In the genomic region with DNA sequence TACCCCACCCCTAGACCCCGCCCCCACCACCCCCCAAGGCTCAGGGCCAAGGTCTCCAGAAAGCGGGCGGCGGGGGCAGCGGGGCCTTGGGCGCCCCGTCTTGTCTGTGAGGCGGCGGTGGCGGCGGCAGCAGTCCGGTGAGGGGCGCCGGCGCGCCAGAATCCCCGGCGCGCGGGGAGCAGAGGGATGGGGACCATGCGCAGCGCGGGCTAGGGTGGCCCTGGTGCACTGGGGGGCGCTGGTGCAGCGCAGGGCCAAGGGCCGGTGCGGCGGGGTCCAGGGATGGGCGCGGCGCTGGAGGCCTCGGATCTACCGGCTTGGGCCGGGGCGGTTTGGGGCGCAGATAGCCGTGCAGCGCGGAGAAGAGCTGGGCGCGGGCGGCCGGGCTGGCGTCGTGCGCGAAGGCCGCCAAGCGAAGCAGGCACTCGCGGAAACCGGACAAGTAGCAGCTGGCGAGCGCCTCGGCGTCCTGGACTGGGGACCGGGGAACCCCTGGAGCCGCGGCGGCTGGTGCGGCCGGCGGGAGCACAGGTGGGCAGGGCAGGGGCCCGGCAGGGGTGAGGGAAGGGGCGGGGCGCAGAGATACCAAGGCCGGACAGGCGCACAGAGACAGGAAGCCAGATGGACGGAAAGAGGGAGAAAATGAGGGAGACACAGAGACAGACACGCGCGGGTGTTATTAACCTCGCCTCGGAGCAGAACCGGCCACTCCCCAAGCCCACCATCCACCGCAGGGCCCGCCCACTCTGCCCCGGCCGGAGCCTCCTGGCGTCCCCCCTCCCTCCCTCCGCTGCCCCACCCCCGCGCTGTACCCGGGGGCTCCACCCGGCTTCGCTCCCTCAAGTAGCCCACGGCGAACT, we compare ENCODE assay signal across 8 cellular contexts. TPM values are rescaled to one million over a fixed set of nuclear protein-coding genes. Genes with fewer than 3 reads are reported as not detected.
DNase-seq lines count a peak whose midpoint lies in the region; ATAC-seq and TF ChIP-seq lines count a peak whose summit lies in the region.

No MANE protein-coding gene starts in this region.

- peak overlapping the region; percentile 78 for H3K4me3 ChIP-seq in SJCRH30
- H3K4me3 ChIP-seq in cardiac fibroblast (replicated peaks in 1 of 2; ENCODE audit: low read depth in 2 of 2, low read length in 2 of 2): peak overlapping the region; percentile 53 to 70
- peak overlapping the region; percentile 22 to 65 (median 37) for H3K4me3 ChIP-seq in skin epidermis

- H3K9me3 ChIP-seq in SJCRH30 (replicated peaks): no peaks in the 10 kb centered on the region

- H3K27ac ChIP-seq in SJCRH30 (no peak overlapping the region), skin epidermis (peak overlapping the region in 3 of 21 experiments; percentile 10 to 45 (median 15))

- DNase-seq in NCI-H2081 (lab: John Stamatoyannopoulos, UW) (peak; percentile 30 to 61), NCI-H2081 treated with DMSO at 0.1 percent for 48 hours (lab: John Stamatoyannopoulos, UW) (no peak), SJCRH30 (peak; percentile 74 to 80), cardiac fibroblast (ENCODE audit: low read depth in 2 of 2) (peak; percentile 61 to 66), iris pigment epithelial cell (ENCODE audit: low read depth) (peak; percentile 65)

- no peak for TF ChIP-seq CTCF in cardiac fibroblast (IDR thresholded peaks at IDR 0.05; ENCODE audit: low read depth, low read length)

- no peaks in the 10 kb centered on the region; the same call in 1 of the 2 replicates for H3K4me1 ChIP-seq in SJCRH30

- ATAC-seq in HG03571 (IDR thresholded peaks at IDR 0.05; ENCODE audit: unreplicated experiment) (peak; percentile 17), GM21447 (IDR thresholded peaks at IDR 0.05; ENCODE audit: unreplicated experiment) (no peak)

- H3K27me3 ChIP-seq in SJCRH30: no peaks in the 10 kb centered on the region

- no peaks in the 10 kb centered on the region for H3K36me3 ChIP-seq in SJCRH30

RNA-seq across cellular contexts. Expression of a gene that starts 2.1 kb away (rescaled TPM):
- 0.79 and 0.91 TPM in 2 replicates for total RNA-seq in SJCRH30 (2014; rRNA removed; shearing (Covaris generic))

RNA-seq across cellular contexts. Expression of a gene that starts 3.4 kb away (rescaled TPM):
- total RNA-seq in SJCRH30 (2014; rRNA removed; shearing (Covaris generic)): not detected in 2 replicates

RNA-seq across cellular contexts. Expression of a gene that starts 30.4 kb away (rescaled TPM):
- total RNA-seq in SJCRH30 (2014; rRNA removed; shearing (Covaris generic)): 9.3 and 13.5 TPM in 2 replicates

RNA-seq across cellular contexts. Expression of a gene that starts 34.2 kb away (rescaled TPM):
- total RNA-seq in SJCRH30 (2014; rRNA removed; shearing (Covaris generic)): not detected in 2 replicates

RNA-seq across cellular contexts. Expression of a gene that starts 41.0 kb away (rescaled TPM):
- total RNA-seq in SJCRH30 (2014; rRNA removed; shearing (Covaris generic)): 6.1 and 7.9 TPM in 2 replicates
